ENCODE assay signal across 9 cellular contexts in genomic region chr7:14902589-14902963, GRCh38. TPM values are rescaled to one million over a fixed set of nuclear protein-coding genes. Genes with fewer than 3 reads are reported as not detected.
A peak's percentile ranks its signal among the peaks of the same experiment; 100 is the strongest.
DNase-seq lines count a peak whose midpoint lies in the region; ATAC-seq and TF ChIP-seq lines count a peak whose summit lies in the region.
"Had no signal": no experiment of that assay in that cellular context is flagged by ENCODE, and none has a peak within 500 bp of the region (broad histone marks: within the 10 kb centered on the region; RNA-seq: fewer than 3 reads in every experiment).

Gene DGKB (minus strand): TSS chr7:14902751.

- H4K8ac ChIP-seq in neuronal stem cell (ENCODE audit: low read depth, low read length), result peak within 1 kb of the TSS; percentile 29

- H3K23ac ChIP-seq in neuronal stem cell (ENCODE audit: low read depth, low read length, poor library complexity), result no peak within 1 kb of the TSS

- H3K27ac Mint-ChIP-seq in activated CD4-positive, alpha-beta T cell treated with anti-CD3 and anti-CD28 coated beads for 36 hours, result no peak within 1 kb of the TSS
- H3K27ac Mint-ChIP-seq in CD4-positive, alpha-beta T cell, result no peak within 1 kb of the TSS
- H3K27ac Mint-ChIP-seq: IgD-negative memory B cell had no signal

- no CpG with 5 or more reads among the region's 12 CpGs for WGBS in neuronal stem cell (ENCODE audit: extremely low coverage in 2 of 2, insufficient read length in 2 of 2, insufficient replicate concordance in 1 of 2), 2 donors

- H3K4me1 Mint-ChIP-seq in activated CD4-positive, alpha-beta T cell treated with anti-CD3 and anti-CD28 coated beads for 36 hours, result no peaks in the 10 kb centered on the region
- no peaks in the 10 kb centered on the region for H3K4me1 Mint-ChIP-seq in CD4-positive, alpha-beta T cell (ENCODE audit: low read depth)
- H3K4me1 Mint-ChIP-seq: IgD-negative memory B cell had no signal

- H3K79me1 ChIP-seq in neuronal stem cell (ENCODE audit: low read depth, low read length), result no peaks in the 10 kb centered on the region

- no peak within 1 kb of the TSS for H3K4me3 Mint-ChIP-seq in activated CD4-positive, alpha-beta T cell treated with anti-CD3 and anti-CD28 coated beads for 36 hours
- no peak within 1 kb of the TSS for H3K4me3 Mint-ChIP-seq in CD4-positive, alpha-beta T cell
- H3K4me3 Mint-ChIP-seq: IgD-negative memory B cell had no signal

- no peak for ATAC-seq in activated CD4-positive, alpha-beta T cell treated with anti-CD3 and anti-CD28 coated beads for 36 hours
- no peak for ATAC-seq in CD4-positive, alpha-beta T cell (ENCODE audit: poor library complexity)

- peak within 1 kb of the TSS; percentile 55 to 74 for H3K4me3 ChIP-seq in neuronal stem cell (ENCODE audit: low read length in 2 of 2)

- no peak within 1 kb of the TSS for H2BK120ac ChIP-seq in neuronal stem cell (ENCODE audit: low read depth, low read length)

- POLR2A ChIA-PET in activated CD4-positive, alpha-beta T cell treated with anti-CD3 and anti-CD28 coated beads for 36 hours (lab: Charles Lee), result no interaction called here
- POLR2A ChIA-PET in CD4-positive, alpha-beta T cell (lab: Charles Lee), result no interaction called here

- no peaks in the 10 kb centered on the region for H3K36me3 ChIP-seq in neuronal stem cell (replicated peaks in 1 of 2; ENCODE audit: control insufficient read depth in 2 of 2, insufficient read depth in 2 of 2, low read length in 2 of 2)

- H3K27me3 ChIP-seq in neuronal stem cell (ENCODE audit: control insufficient read depth in 3 of 3, insufficient read depth in 3 of 3, low read depth in 1 of 3, low read length in 3 of 3), result no peaks in the 10 kb centered on the region
- no peaks in the 10 kb centered on the region for H3K27me3 ChIP-seq in CD4-positive, alpha-beta T cell (ENCODE audit: control insufficient read depth, insufficient read depth, low read length)

- H3K27me3 Mint-ChIP-seq in activated CD4-positive, alpha-beta T cell treated with anti-CD3 and anti-CD28 coated beads for 36 hours, result no peaks in the 10 kb centered on the region
- no peaks in the 10 kb centered on the region for H3K27me3 Mint-ChIP-seq in CD4-positive, alpha-beta T cell
- H3K27me3 Mint-ChIP-seq: IgD-negative memory B cell had no signal

- peaks cover 2% of the 10 kb centered on the region for H3K9me3 Mint-ChIP-seq in activated CD4-positive, alpha-beta T cell treated with anti-CD3 and anti-CD28 coated beads for 36 hours (ENCODE audit: low read depth)
- peaks cover 12% of the 10 kb centered on the region for H3K9me3 Mint-ChIP-seq in CD4-positive, alpha-beta T cell

- CTCF ChIA-PET in activated CD4-positive, alpha-beta T cell treated with anti-CD3 and anti-CD28 coated beads for 36 hours (lab: Charles Lee), result interaction anchor here (1.1 kb wide), 1 partner anchor 16 kb away, joined by 3 read pairs; no protein-coding TSS in a partner anchor
- CTCF ChIA-PET in CD4-positive, alpha-beta T cell (lab: Charles Lee), result no interaction called here

- H3K27ac ChIP-seq in neuronal stem cell (replicated peaks; ENCODE audit: low read length), result no peak within 1 kb of the TSS
- no peak within 1 kb of the TSS for H3K27ac ChIP-seq in CD4-positive, alpha-beta T cell (ENCODE audit: low read depth, low read length)

- peak within 1 kb of the TSS; percentile 95 for H2AFZ ChIP-seq in neuronal stem cell (ENCODE audit: low read length)

- H2BK15ac ChIP-seq in neuronal stem cell (ENCODE audit: low read length), result no peak within 1 kb of the TSS

- H4K91ac ChIP-seq in neuronal stem cell (ENCODE audit: low read depth, low read length, poor library complexity), result no peak within 1 kb of the TSS

- H3K9me3 ChIP-seq in neuronal stem cell (replicated peaks in 1 of 2; ENCODE audit: control insufficient read depth in 2 of 2, insufficient read depth in 1 of 2, low read depth in 1 of 2, low read length in 2 of 2), result no peaks in the 10 kb centered on the region
- no peaks in the 10 kb centered on the region for H3K9me3 ChIP-seq in CD4-positive, alpha-beta T cell (ENCODE audit: control insufficient read depth, low read length)

- H3K14ac ChIP-seq in neuronal stem cell (ENCODE audit: low read length), result no peak within 1 kb of the TSS

- peak within 1 kb of the TSS; percentile 94 for H3K4me2 ChIP-seq in neuronal stem cell (ENCODE audit: insufficient read depth, low read length, poor library complexity, severe bottlenecking)

- no peak for TF ChIP-seq CTCF in CD4-positive, alpha-beta T cell (IDR thresholded peaks at IDR 0.05)

- intact Hi-C loops in activated CD4-positive, alpha-beta T cell treated with anti-CD3 and anti-CD28 coated beads for 36 hours (cut with DNase I, micrococcal nuclease), result no loop called here
- intact Hi-C loops in CD4-positive, alpha-beta T cell (cut with DNase I, micrococcal nuclease), result no loop called here

- peaks cover 3 to 5% of the 10 kb centered on the region in 2 donors for H3K4me1 ChIP-seq in neuronal stem cell (ENCODE audit: control insufficient read depth in 2 of 2, insufficient read depth in 1 of 2, low read depth in 1 of 2, low read length in 2 of 2)

- H3K18ac ChIP-seq in neuronal stem cell (ENCODE audit: low read length), result peak within 1 kb of the TSS; percentile 42

- H3K9ac ChIP-seq in neuronal stem cell (ENCODE audit: low read depth, low read length, poor library complexity), result no peak within 1 kb of the TSS

- H2BK5ac ChIP-seq in neuronal stem cell (ENCODE audit: low read length), result no peak within 1 kb of the TSS

- H2BK12ac ChIP-seq in neuronal stem cell (ENCODE audit: low read length), result no peak within 1 kb of the TSS

- in situ Hi-C loops in KBM-7 (cut with MboI; ENCODE audit: low pct_unique_long_range_greater_than_20kb, low sequenced_read_pairs), result no loop called here

- H3K36me3 Mint-ChIP-seq in activated CD4-positive, alpha-beta T cell treated with anti-CD3 and anti-CD28 coated beads for 36 hours (ENCODE audit: low read depth), result no peaks in the 10 kb centered on the region
- no peaks in the 10 kb centered on the region for H3K36me3 Mint-ChIP-seq in CD4-positive, alpha-beta T cell (ENCODE audit: low read depth)
- H3K36me3 Mint-ChIP-seq: IgD-negative memory B cell had no signal

- H3K4ac ChIP-seq in neuronal stem cell (ENCODE audit: low read length), result no peak within 1 kb of the TSS

- no peak within 1 kb of the TSS for H2AK5ac ChIP-seq in neuronal stem cell (ENCODE audit: low read depth, low read length)

- DNase-seq in C1 segment of cervical spinal cord (lab: John Stamatoyannopoulos, UW) (peak in 11 of 14 donors; percentile 1 to 39 (median 17)), NCI-H2227 (lab: John Stamatoyannopoulos, UW; ENCODE audit: unreplicated experiment) (peak; percentile 59), fibroblast of gingiva (ENCODE audit: low read depth) (peak; percentile 20), neuronal stem cell (ENCODE audit: low spot score) (peak; percentile 30), KBM-7 (no peak)
- no peak for DNase-seq in activated CD4-positive, alpha-beta T cell treated with anti-CD3 and anti-CD28 coated beads for 36 hours
- DNase-seq in activated CD4-positive, CD25-positive, alpha-beta regulatory T cell (lab: John Stamatoyannopoulos, UW), result no peak
- no peak for DNase-seq in CD4-positive, alpha-beta T cell

RNA-seq across cellular contexts. Expression of gene DGKB, which starts in this region (rescaled TPM):
- polyA plus RNA-seq in neuronal stem cell (2013, experiment 1 of 2), result 0.54 TPM
- polyA plus RNA-seq in neuronal stem cell (2013, experiment 2 of 2), result 0.57 TPM
- not detected for total RNA-seq in activated CD4-positive, alpha-beta T cell treated with anti-CD3 and anti-CD28 coated beads for 36 hours
- total RNA-seq in CD4-positive, alpha-beta T cell, result not detected
- polyA plus RNA-seq: IgD-negative memory B cell had no signal

Comparison
In these comparisons a context has a peak if more than half of its experiments do, and no peak if none do; other contexts are left out.
1. DNase-seq: peak in C1 segment of cervical spinal cord (11 of 14), NCI-H2227 (single experiment), fibroblast of gingiva (single experiment) and neuronal stem cell (single experiment); none in KBM-7 (single experiment), activated CD4-positive, alpha-beta T cell treated with anti-CD3 and anti-CD28 coated beads for 36 hours (single experiment), activated CD4-positive, CD25-positive, alpha-beta regulatory T cell (0 of 4) and CD4-positive, alpha-beta T cell (0 of 10).